In genomic region chr17:43200127-43200526, GRCh38 we compare ENCODE assay signal across 24 cellular contexts. TPM values are rescaled to one million over a fixed set of nuclear protein-coding genes. Genes with fewer than 3 reads are reported as not detected.
DNase-seq lines count a peak whose midpoint lies in the region; ATAC-seq and TF ChIP-seq lines count a peak whose summit lies in the region.
"Had no signal": no experiment of that assay in that cellular context is flagged by ENCODE, and none has a peak within 500 bp of the region (broad histone marks: within the 10 kb centered on the region; RNA-seq: fewer than 3 reads in every experiment).

No MANE protein-coding gene starts in this region.

- H3K4me2 ChIP-seq in BLaER1 = peak overlapping the region; percentile 39
- H3K4me2 ChIP-seq: neural progenitor cell had no signal

- TF ChIP-seq CTCF in fibroblast of villous mesenchyme (IDR thresholded peaks at IDR 0.05; ENCODE audit: insufficient read depth, low read depth, low read length) = no peak

- no peak overlapping the region for H3K27ac ChIP-seq in BLaER1
- H3K27ac ChIP-seq: neural progenitor cell had no signal

- no peak for ATAC-seq in GM19397 (IDR thresholded peaks at IDR 0.05; ENCODE audit: unreplicated experiment)
- ATAC-seq: CD8-positive, alpha-beta T cell had no signal

- no peaks in the 10 kb centered on the region for H4K20me1 ChIP-seq in BLaER1

- peaks cover 19% of the 10 kb centered on the region for H3K4me1 ChIP-seq in BLaER1
- H3K4me1 ChIP-seq: neural progenitor cell had no signal

- H3K36me3 ChIP-seq in BLaER1 = peaks cover 74% of the 10 kb centered on the region
- H3K36me3 ChIP-seq: neural progenitor cell had no signal

- no peaks in the 10 kb centered on the region for H3K27me3 ChIP-seq in BLaER1
- H3K27me3 ChIP-seq: neural progenitor cell had no signal

- no peak overlapping the region for H3K4me3 ChIP-seq in BLaER1
- H3K4me3 ChIP-seq in fibroblast of villous mesenchyme (ENCODE audit: low read depth, low read length) = no peak overlapping the region
- H3K4me3 ChIP-seq: neural progenitor cell had no signal

- no peaks in the 10 kb centered on the region for H3K9me3 ChIP-seq in BLaER1

- H3K9ac ChIP-seq in BLaER1 = no peak overlapping the region
- H3K9ac ChIP-seq: neural progenitor cell had no signal

- peak; percentile 47 for DNase-seq in NCI-H82 (lab: John Stamatoyannopoulos, UW)
- DNase-seq in NCI-H82 treated with DMSO at 0.1 percent for 48 hours (lab: John Stamatoyannopoulos, UW; ENCODE audit: unreplicated experiment) = no peak
- DNase-seq in NCI-H1930 (lab: John Stamatoyannopoulos, UW) = peak; percentile 16 to 57
- peak; percentile 1 for DNase-seq in fibroblast of villous mesenchyme (ENCODE audit: low read depth)
- no peak for DNase-seq in NCI-H510A (lab: John Stamatoyannopoulos, UW)
- no peak for DNase-seq in stimulated activated CD4-positive, alpha-beta T cell treated with anti-CD3 and anti-CD28 coated beads, Interleukin-1b, Interleukin-23, amount 100 ng/mL, for 48 hours
- DNase-seq: activated CD4-positive, alpha-beta T cell treated with anti-CD3 and anti-CD28 coated beads, Interleukin-2, amount 50 U/mL, for 4 hours; CD8-positive, alpha-beta T cell; EL; hypothalamus; NCI-H187; NCI-H524 treated with DMSO at 0.1 percent for 48 hours; stimulated activated CD4-positive, alpha-beta T cell treated with anti-CD3 and anti-CD28 coated beads, Interleukin-12 subunit alpha, Interleukin-12 subunit beta, amount 100 ng/mL, for 4 hours; stimulated activated naive CD4-positive, alpha-beta T cell treated with Interleukin-2 at 50 U/mL for 16 hours; T1000 had no signal

RNA-seq across cellular contexts. Expression of gene TMEM106A, which starts 11.5 kb away (rescaled TPM):
- 11.0 and 11.7 TPM in 2 replicates for total RNA-seq in fibroblast of villous mesenchyme

RNA-seq across cellular contexts. Expression of gene CCDC200, which starts 28.3 kb away (rescaled TPM):
- not detected in 2 replicates for total RNA-seq in fibroblast of villous mesenchyme
- total RNA-seq: activated T-helper 2 cell treated with anti-CD3 and anti-CD28 coated beads, Interferon-gamma antibody, Interleukin-2, Interleukin-4, amounts not matched to agents 10 μg/mL and 5 μg/mL and 100 μg/mL, durations not matched to agents 14 hours and 24 hours and 36 hours; astrocyte; CD8-positive, alpha-beta T cell; mesothelial cell of epicardium; pulmonary artery endothelial cell; SK-MEL-5; urinary bladder had no signal

RNA-seq across cellular contexts. Expression of gene NBR1, which starts 29.1 kb away (rescaled TPM):
- total RNA-seq in fibroblast of villous mesenchyme = 79.9 and 135 TPM in 2 replicates

RNA-seq across cellular contexts. Expression of gene RNU2-1, which starts 33.6 kb away (rescaled TPM):
- not detected in 2 replicates for total RNA-seq in fibroblast of villous mesenchyme
- total RNA-seq: pulmonary artery endothelial cell, SK-MEL-5, urinary bladder had no signal

Comparison
In these comparisons a context has a peak if more than half of its experiments do, and no peak if none do; other contexts are left out.
1. DNase-seq: peak in NCI-H82 (single experiment), NCI-H1930 (2 of 2) and fibroblast of villous mesenchyme (single experiment); none in NCI-H82 treated with DMSO at 0.1 percent for 48 hours (single experiment), NCI-H510A (single experiment) and stimulated activated CD4-positive, alpha-beta T cell treated with anti-CD3 and anti-CD28 coated beads, Interleukin-1b, Interleukin-23, amount 100 ng/mL, for 48 hours (single experiment).